ENCODE assay signal across 8 cellular contexts in genomic region chr3:56428667-56429066, GRCh38. TPM values are rescaled to one million over a fixed set of nuclear protein-coding genes. Genes with fewer than 3 reads are reported as not detected.
"Had no signal": no experiment of that assay in that cellular context is flagged by ENCODE, and none has a peak within 500 bp of the region (broad histone marks: within the 10 kb centered on the region; RNA-seq: fewer than 3 reads in every experiment).

No MANE protein-coding gene starts in this region.

- H3K27ac ChIP-seq: GM23248, HL-60 had no signal

- FAIRE-seq: K562 had no signal

- H3K4me3 ChIP-seq: GM23248, K562 had no signal

- H3K9ac ChIP-seq: GM23248 had no signal

- H2AFZ ChIP-seq: GM23248 had no signal

- ATAC-seq: K562 had no signal

- DNase-seq: GM23248, GOT3, H7, HCEC 1CT, IMR-90, KG1 had no signal

RNA-seq across cellular contexts. Expression of gene ERC2, which starts 39.6 kb away (rescaled TPM):
- total RNA-seq: GM23248 had no signal
- polyA plus RNA-seq: GM23248 had no signal
